22 cellular contexts compared by ENCODE assay signal in the genomic region with DNA sequence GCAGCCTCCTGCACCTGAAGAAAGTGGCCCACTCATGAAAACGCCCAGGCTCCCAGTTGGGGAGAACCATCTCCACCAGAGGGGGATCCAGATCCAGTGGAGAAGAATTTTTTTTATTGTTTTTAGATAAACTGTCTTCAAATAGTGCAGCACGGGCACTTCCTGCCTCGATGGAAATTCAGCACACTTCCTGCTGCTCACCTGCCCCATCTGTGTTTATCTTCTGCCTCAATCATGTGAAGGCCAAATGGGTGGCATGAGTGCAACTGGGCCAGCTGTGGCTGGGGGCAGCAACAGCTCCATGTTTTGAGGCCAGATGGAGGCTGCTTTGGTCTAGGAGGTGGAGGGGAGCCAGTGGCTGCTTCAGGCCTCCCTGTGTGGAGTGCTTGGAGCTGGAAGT.
DNase-seq lines count a peak whose midpoint lies in the region; ATAC-seq and TF ChIP-seq lines count a peak whose summit lies in the region.
"Had no signal": no experiment of that assay in that cellular context is flagged by ENCODE, and none has a peak within 500 bp of the region (broad histone marks: within the 10 kb centered on the region; RNA-seq: fewer than 3 reads in every experiment).

No MANE protein-coding gene starts in this region.

- peaks cover 0 to 4% (median 1%) of the 10 kb centered on the region in 4 donors for H3K4me1 ChIP-seq in transverse colon
- H3K4me1 ChIP-seq: HAP-1, psoas muscle, SJCRH30, upper lobe of left lung had no signal

- no peak for TF ChIP-seq EP300 in transverse colon (IDR thresholded peaks at IDR 0.05; ENCODE audit: low read depth)

- intact Hi-C loops in activated T-helper 2 cell treated with anti-CD3 and anti-CD28 coated beads, Interferon-gamma antibody, Interleukin-2, Interleukin-4, amounts not matched to agents 10 μg/mL and 5 μg/mL and 100 μg/mL, durations not matched to agents 14 hours and 24 hours and 36 hours (cut with micrococcal nuclease): no loop called here
- intact Hi-C loops in transverse colon (cut with DNase I; ENCODE audit: low total_unique reads): no loop called here

- no peak for TF ChIP-seq CTCF in transverse colon (IDR thresholded peaks at IDR 0.05)

- no peaks in the 10 kb centered on the region for H3K9me3 ChIP-seq in transverse colon
- H3K9me3 ChIP-seq: HAP-1, psoas muscle, SJCRH30, upper lobe of left lung had no signal

- H3K27me3 Mint-ChIP-seq in T-helper 1 cell treated with Interleukin-12 subunit alpha and Interleukin-12 subunit beta and Interleukin-4 antibody, amounts not matched to agents 30 μg/mL and 1 μg/mL, for 36 hours (ENCODE audit: low read depth): peaks cover 6% of the 10 kb centered on the region
- H3K27me3 Mint-ChIP-seq in activated T-helper 2 cell treated with anti-CD3 and anti-CD28 coated beads, Interferon-gamma antibody, Interleukin-2, Interleukin-4, amounts not matched to agents 10 μg/mL and 5 μg/mL and 100 μg/mL, durations not matched to agents 14 hours and 24 hours and 36 hours (ENCODE audit: low read depth): no peaks in the 10 kb centered on the region

- in situ Hi-C loops in transverse colon (cut with MboI; ENCODE audit: low pct_ligation_motif_present in 1 of 4, low pct_unique_long_range_greater_than_20kb in 1 of 4, low sequenced_read_pairs in 3 of 4): no loop called here

- peak overlapping the region in 1 of 4 donors; percentile 4 for H3K27ac ChIP-seq in transverse colon
- H3K27ac ChIP-seq: 22Rv1, psoas muscle, SJCRH30, upper lobe of left lung, WERI-Rb-1 had no signal

- H3K27ac Mint-ChIP-seq in T-helper 1 cell treated with Interleukin-12 subunit alpha and Interleukin-12 subunit beta and Interleukin-4 antibody, amounts not matched to agents 30 μg/mL and 1 μg/mL, for 36 hours: peak overlapping the region; percentile 39
- H3K27ac Mint-ChIP-seq in activated T-helper 2 cell treated with anti-CD3 and anti-CD28 coated beads, Interferon-gamma antibody, Interleukin-2, Interleukin-4, amounts not matched to agents 10 μg/mL and 5 μg/mL and 100 μg/mL, durations not matched to agents 14 hours and 24 hours and 36 hours: peak overlapping the region; percentile 4
- peak overlapping the region; percentile 35 for H3K27ac Mint-ChIP-seq in stimulated activated effector memory CD8-positive, alpha-beta T cell treated with anti-CD3 and anti-CD28 coated beads, Interleukin-12 subunit alpha, Interleukin-12 subunit beta, amount 100 ng/mL, for 72 hours

- ATAC-seq in stimulated activated effector memory CD8-positive, alpha-beta T cell treated with anti-CD3 and anti-CD28 coated beads, Interleukin-12 subunit alpha, Interleukin-12 subunit beta, amount 100 ng/mL, for 72 hours: no peak
- ATAC-seq: psoas muscle had no signal

- H3K4me1 Mint-ChIP-seq in T-helper 1 cell treated with Interleukin-12 subunit alpha and Interleukin-12 subunit beta and Interleukin-4 antibody, amounts not matched to agents 30 μg/mL and 1 μg/mL, for 36 hours (ENCODE audit: low read depth): peaks cover 12% of the 10 kb centered on the region
- peaks cover 10% of the 10 kb centered on the region for H3K4me1 Mint-ChIP-seq in activated T-helper 2 cell treated with anti-CD3 and anti-CD28 coated beads, Interferon-gamma antibody, Interleukin-2, Interleukin-4, amounts not matched to agents 10 μg/mL and 5 μg/mL and 100 μg/mL, durations not matched to agents 14 hours and 24 hours and 36 hours (ENCODE audit: low read depth)
- peaks cover 20% of the 10 kb centered on the region for H3K4me1 Mint-ChIP-seq in stimulated activated effector memory CD8-positive, alpha-beta T cell treated with anti-CD3 and anti-CD28 coated beads, Interleukin-12 subunit alpha, Interleukin-12 subunit beta, amount 100 ng/mL, for 72 hours

- DNase-seq in T-helper 1 cell (no peak), NAMALWA (ENCODE audit: low spot score) (peak; percentile 26), transverse colon (no peak), NCI-H524 (lab: John Stamatoyannopoulos, UW) (no peak), medulla oblongata (ENCODE audit: extremely low spot score) (no peak)
- no peak for DNase-seq in activated T-helper 2 cell treated with anti-CD3 and anti-CD28 coated beads, Interferon-gamma antibody, Interleukin-2, Interleukin-4, amounts not matched to agents 10 μg/mL and 5 μg/mL and 100 μg/mL, durations not matched to agents 14 hours and 24 hours and 36 hours (ENCODE audit: low spot score)
- no peak for DNase-seq in stimulated activated effector memory CD8-positive, alpha-beta T cell treated with anti-CD3 and anti-CD28 coated beads, Interleukin-12 subunit alpha, Interleukin-12 subunit beta, amount 100 ng/mL, for 72 hours (ENCODE audit: low spot score in 2 of 2)
- DNase-seq: activated CD4-positive, alpha-beta T cell treated with anti-CD3 and anti-CD28 coated beads, Interleukin-2, amount 50 U/mL, for 1 hour; activated effector memory CD4-positive, alpha-beta T cell treated with anti-CD3 and anti-CD28 coated beads, Interleukin-2, amount 50 U/mL, for 16 hours; DMS79; kidney glomerular epithelial cell; NCI-H1105 treated with DMSO at 0.1 percent for 48 hours; NCI-H2081; NCI-H226; NCI-H774; psoas muscle; SJCRH30; upper lobe of left lung; WERI-Rb-1 had no signal

- TF ChIP-seq POLR2A in transverse colon (IDR thresholded peaks at IDR 0.05): no peak

- H3K4me3 Mint-ChIP-seq in T-helper 1 cell treated with Interleukin-12 subunit alpha and Interleukin-12 subunit beta and Interleukin-4 antibody, amounts not matched to agents 30 μg/mL and 1 μg/mL, for 36 hours: no peak overlapping the region
- H3K4me3 Mint-ChIP-seq in activated T-helper 2 cell treated with anti-CD3 and anti-CD28 coated beads, Interferon-gamma antibody, Interleukin-2, Interleukin-4, amounts not matched to agents 10 μg/mL and 5 μg/mL and 100 μg/mL, durations not matched to agents 14 hours and 24 hours and 36 hours (ENCODE audit: low read depth): no peak overlapping the region
- no peak overlapping the region for H3K4me3 Mint-ChIP-seq in stimulated activated effector memory CD8-positive, alpha-beta T cell treated with anti-CD3 and anti-CD28 coated beads, Interleukin-12 subunit alpha, Interleukin-12 subunit beta, amount 100 ng/mL, for 72 hours

- no peaks in the 10 kb centered on the region for H3K36me3 ChIP-seq in transverse colon
- H3K36me3 ChIP-seq: HAP-1, SJCRH30, upper lobe of left lung, WERI-Rb-1 had no signal

- WGBS in transverse colon (ENCODE audit: low coverage in 1 of 2), 2 donors: 48% methylated on average over 3 of the region's 3 CpGs; no CpG with 5 or more reads in 1 of the 2 donors

- peaks cover 7% of the 10 kb centered on the region for H3K9me3 Mint-ChIP-seq in T-helper 1 cell treated with Interleukin-12 subunit alpha and Interleukin-12 subunit beta and Interleukin-4 antibody, amounts not matched to agents 30 μg/mL and 1 μg/mL, for 36 hours
- peaks cover 13% of the 10 kb centered on the region for H3K9me3 Mint-ChIP-seq in activated T-helper 2 cell treated with anti-CD3 and anti-CD28 coated beads, Interferon-gamma antibody, Interleukin-2, Interleukin-4, amounts not matched to agents 10 μg/mL and 5 μg/mL and 100 μg/mL, durations not matched to agents 14 hours and 24 hours and 36 hours
- H3K9me3 Mint-ChIP-seq in stimulated activated effector memory CD8-positive, alpha-beta T cell treated with anti-CD3 and anti-CD28 coated beads, Interleukin-12 subunit alpha, Interleukin-12 subunit beta, amount 100 ng/mL, for 72 hours: no peaks in the 10 kb centered on the region

- H3K4me3 ChIP-seq in transverse colon: no peak overlapping the region
- H3K4me3 ChIP-seq: HAP-1, psoas muscle, SJCRH30, upper lobe of left lung had no signal

- no peaks in the 10 kb centered on the region for H3K36me3 Mint-ChIP-seq in T-helper 1 cell treated with Interleukin-12 subunit alpha and Interleukin-12 subunit beta and Interleukin-4 antibody, amounts not matched to agents 30 μg/mL and 1 μg/mL, for 36 hours (ENCODE audit: low read depth)
- no peaks in the 10 kb centered on the region for H3K36me3 Mint-ChIP-seq in activated T-helper 2 cell treated with anti-CD3 and anti-CD28 coated beads, Interferon-gamma antibody, Interleukin-2, Interleukin-4, amounts not matched to agents 10 μg/mL and 5 μg/mL and 100 μg/mL, durations not matched to agents 14 hours and 24 hours and 36 hours (ENCODE audit: low read depth)
- no peaks in the 10 kb centered on the region for H3K36me3 Mint-ChIP-seq in stimulated activated effector memory CD8-positive, alpha-beta T cell treated with anti-CD3 and anti-CD28 coated beads, Interleukin-12 subunit alpha, Interleukin-12 subunit beta, amount 100 ng/mL, for 72 hours

- no peaks in the 10 kb centered on the region for H3K27me3 ChIP-seq in transverse colon
- H3K27me3 ChIP-seq: SJCRH30, upper lobe of left lung had no signal
